26 cellular contexts compared by ENCODE assay signal in genomic region chr12:51370667-51371066, GRCh38. TPM values are rescaled to one million over a fixed set of nuclear protein-coding genes. Genes with fewer than 3 reads are reported as not detected.
DNase-seq lines count a peak whose midpoint lies in the region; ATAC-seq and TF ChIP-seq lines count a peak whose summit lies in the region.
"Had no signal": no experiment of that assay in that cellular context is flagged by ENCODE, and none has a peak within 500 bp of the region (broad histone marks: within the 10 kb centered on the region; RNA-seq: fewer than 3 reads in every experiment).

No MANE protein-coding gene starts in this region.

- H3K27me3 ChIP-seq in hepatocyte (no peaks in the 10 kb centered on the region), brain microvascular endothelial cell (replicated peaks) (no peaks in the 10 kb centered on the region)
- H3K27me3 ChIP-seq: colonic mucosa, esophagus squamous epithelium, pancreas, stomach, thyroid gland had no signal

- in situ Hi-C loops in brain microvascular endothelial cell (cut with HindIII; ENCODE audit: low pct_ligation_motif_present, low sequenced_read_pairs): no loop called here

- no peak for DNase-seq in activated naive CD8-positive, alpha-beta T cell treated with anti-CD3 and anti-CD28 coated beads, Interleukin-2, amount 50 U/mL, for 24 hours
- DNase-seq in activated naive CD8-positive, alpha-beta T cell treated with anti-CD3 and anti-CD28 coated beads for 36 hours: no peak
- DNase-seq in RWPE1 (ENCODE audit: low spot score) (no peak), hepatocyte (ENCODE audit: low spot score) (no peak), osteocyte (ENCODE audit: extremely low spot score, unreplicated experiment) (no peak), NCI-H69 (lab: John Stamatoyannopoulos, UW) (no peak), brain microvascular endothelial cell (no peak), activated gamma-delta T cell treated with Interleukin-2 at 50 U/mL for 16 hours (no peak)
- DNase-seq: activated CD4-positive, alpha-beta T cell treated with anti-CD3 and anti-CD28 coated beads for 48 hours; activated naive CD4-positive, alpha-beta T cell treated with anti-CD3 and anti-CD28 coated beads for 36 hours; activated T-cell treated with anti-CD3 and anti-CD28 coated beads, Interleukin-2, amount 50 U/mL, for 48 hours; colonic mucosa; effector memory CD4-positive, alpha-beta T cell; esophagus squamous epithelium; left cardiac atrium; NCI-H1436; NCI-H2081 treated with DMSO at 0.1 percent for 48 hours; NCI-H82; pancreas; stimulated activated CD4-positive, alpha-beta T cell treated with anti-CD3 and anti-CD28 coated beads, Interleukin-2, amount 100 ng/mL, for 24 hours; stomach had no signal

- H3K9me3 Mint-ChIP-seq in activated naive CD8-positive, alpha-beta T cell treated with anti-CD3 and anti-CD28 coated beads, Interleukin-2, amount 50 U/mL, for 24 hours: peaks cover 5% of the 10 kb centered on the region
- no peaks in the 10 kb centered on the region for H3K9me3 Mint-ChIP-seq in activated naive CD8-positive, alpha-beta T cell treated with anti-CD3 and anti-CD28 coated beads for 36 hours
- H3K9me3 Mint-ChIP-seq in osteocyte (ENCODE audit: unreplicated experiment): no peaks in the 10 kb centered on the region
- H3K9me3 Mint-ChIP-seq: activated naive CD4-positive, alpha-beta T cell treated with anti-CD3 and anti-CD28 coated beads for 36 hours had no signal

- CTCF ChIA-PET in RWPE1 (lab: Yijun Ruan, JAX): no interaction called here

- peak overlapping the region; percentile 94 for H3K27ac ChIP-seq in RWPE1
- H3K27ac ChIP-seq in hepatocyte: peak overlapping the region; percentile 40
- no peak overlapping the region for H3K27ac ChIP-seq in brain microvascular endothelial cell
- H3K27ac ChIP-seq: colonic mucosa, KMS-11, VCaP had no signal

- POLR2A ChIA-PET in RWPE1 (lab: Yijun Ruan, JAX; ENCODE audit: low non-redundant PET): no interaction called here

- peaks cover 70% of the 10 kb centered on the region for H3K4me1 Mint-ChIP-seq in activated naive CD8-positive, alpha-beta T cell treated with anti-CD3 and anti-CD28 coated beads, Interleukin-2, amount 50 U/mL, for 24 hours
- H3K4me1 Mint-ChIP-seq in activated naive CD8-positive, alpha-beta T cell treated with anti-CD3 and anti-CD28 coated beads for 36 hours: peaks cover 46% of the 10 kb centered on the region
- peaks cover 38% of the 10 kb centered on the region for H3K4me1 Mint-ChIP-seq in osteocyte (ENCODE audit: unreplicated experiment)

- no peaks in the 10 kb centered on the region for H4K20me1 ChIP-seq in hepatocyte (ENCODE audit: insufficient read depth, poor library complexity, severe bottlenecking)

- no peak overlapping the region for H3K27ac Mint-ChIP-seq in activated naive CD8-positive, alpha-beta T cell treated with anti-CD3 and anti-CD28 coated beads, Interleukin-2, amount 50 U/mL, for 24 hours
- no peak overlapping the region for H3K27ac Mint-ChIP-seq in activated naive CD8-positive, alpha-beta T cell treated with anti-CD3 and anti-CD28 coated beads for 36 hours
- peak overlapping the region; percentile 47 for H3K27ac Mint-ChIP-seq in osteocyte (ENCODE audit: unreplicated experiment)
- H3K27ac Mint-ChIP-seq: activated naive CD4-positive, alpha-beta T cell treated with anti-CD3 and anti-CD28 coated beads for 36 hours had no signal

- peaks cover 10% of the 10 kb centered on the region for H3K4me1 ChIP-seq in hepatocyte (ENCODE audit: insufficient read depth)
- H3K4me1 ChIP-seq: colonic mucosa had no signal

- peaks cover 2% of the 10 kb centered on the region for H3K27me3 Mint-ChIP-seq in activated naive CD8-positive, alpha-beta T cell treated with anti-CD3 and anti-CD28 coated beads, Interleukin-2, amount 50 U/mL, for 24 hours
- peaks cover 4% of the 10 kb centered on the region for H3K27me3 Mint-ChIP-seq in activated naive CD8-positive, alpha-beta T cell treated with anti-CD3 and anti-CD28 coated beads for 36 hours
- H3K27me3 Mint-ChIP-seq in osteocyte (ENCODE audit: unreplicated experiment): no peaks in the 10 kb centered on the region

- no peak overlapping the region for H2AFZ ChIP-seq in hepatocyte

- no peaks in the 10 kb centered on the region for H3K9me3 ChIP-seq in hepatocyte (ENCODE audit: low read depth)
- H3K9me3 ChIP-seq: colonic mucosa, esophagus squamous epithelium, pancreas, stomach, thyroid gland had no signal

- TF ChIP-seq CTCF in RWPE1 (conservative IDR thresholded peaks at IDR 0.05; ENCODE audit: low read depth): no peak
- TF ChIP-seq CTCF in hepatocyte (IDR thresholded peaks at IDR 0.05; ENCODE audit: poor library complexity): no peak
- TF ChIP-seq CTCF in osteocyte (IDR thresholded peaks at IDR 0.05): no peak
- no peak for TF ChIP-seq CTCF in brain microvascular endothelial cell (IDR thresholded peaks at IDR 0.05; ENCODE audit: low read depth, low read length, missing control alignments)

- no peak for ATAC-seq in activated naive CD8-positive, alpha-beta T cell treated with anti-CD3 and anti-CD28 coated beads, Interleukin-2, amount 50 U/mL, for 24 hours

- H3K4me3 Mint-ChIP-seq in activated naive CD8-positive, alpha-beta T cell treated with anti-CD3 and anti-CD28 coated beads, Interleukin-2, amount 50 U/mL, for 24 hours: peak overlapping the region; percentile 19
- H3K4me3 Mint-ChIP-seq in activated naive CD8-positive, alpha-beta T cell treated with anti-CD3 and anti-CD28 coated beads for 36 hours: no peak overlapping the region
- H3K4me3 Mint-ChIP-seq in osteocyte (ENCODE audit: unreplicated experiment): no peak overlapping the region
- H3K4me3 Mint-ChIP-seq: activated naive CD4-positive, alpha-beta T cell treated with anti-CD3 and anti-CD28 coated beads for 36 hours had no signal

- 95% methylated on average over 9 of the region's 9 CpGs for WGBS in hepatocyte (ENCODE audit: low lambda C conversion rate, missing lambda C conversion rate)

- H3K4me3 ChIP-seq in hepatocyte (no peak overlapping the region), brain microvascular endothelial cell (ENCODE audit: low read depth, low read length) (no peak overlapping the region)
- H3K4me3 ChIP-seq: colonic mucosa, esophagus squamous epithelium, pancreas, SK-N-MC, stomach, thyroid gland had no signal

- no peaks in the 10 kb centered on the region for H3K9me2 ChIP-seq in hepatocyte (replicated peaks; ENCODE audit: insufficient read depth)

- no peaks in the 10 kb centered on the region for H3K79me2 ChIP-seq in hepatocyte

- H3K36me3 Mint-ChIP-seq in activated naive CD8-positive, alpha-beta T cell treated with anti-CD3 and anti-CD28 coated beads, Interleukin-2, amount 50 U/mL, for 24 hours (ENCODE audit: low read depth): peaks cover 57% of the 10 kb centered on the region
- H3K36me3 Mint-ChIP-seq in activated naive CD8-positive, alpha-beta T cell treated with anti-CD3 and anti-CD28 coated beads for 36 hours: peaks cover 45% of the 10 kb centered on the region
- H3K36me3 Mint-ChIP-seq in osteocyte (ENCODE audit: unreplicated experiment): no peaks in the 10 kb centered on the region

- no peak overlapping the region for H3K4me2 ChIP-seq in hepatocyte
- H3K4me2 ChIP-seq: KMS-11 had no signal

- H3K36me3 ChIP-seq in hepatocyte (replicated peaks; ENCODE audit: insufficient read depth, low read depth) (no peaks in the 10 kb centered on the region), brain microvascular endothelial cell (replicated peaks) (no peaks in the 10 kb centered on the region)
- H3K36me3 ChIP-seq: colonic mucosa, esophagus squamous epithelium, pancreas, thyroid gland had no signal

RNA-seq across cellular contexts. Expression of gene GALNT6, which starts 20.5 kb away (rescaled TPM):
- total RNA-seq in activated naive CD8-positive, alpha-beta T cell treated with anti-CD3 and anti-CD28 coated beads for 36 hours: 10 to 100 TPM; 19.0 to 19.9 TPM
- total RNA-seq in hepatocyte (28.4 and 41.3 TPM in 2 replicates), osteocyte (0.71 and 0.94 TPM in 2 replicates)
- 30.7 and 33.3 TPM in 2 replicates for polyA plus RNA-seq in hepatocyte

RNA-seq across cellular contexts. Expression of gene CELA1, which starts 24.2 kb away (rescaled TPM):
- not detected for total RNA-seq in activated naive CD8-positive, alpha-beta T cell treated with anti-CD3 and anti-CD28 coated beads for 36 hours
- total RNA-seq in hepatocyte (not detected in 2 replicates), osteocyte (not detected in 2 replicates)
- polyA plus RNA-seq in hepatocyte: not detected in 2 replicates
- total RNA-seq: colonic mucosa, esophagus squamous epithelium, HT-29, left cardiac atrium, pancreas, stomach, thyroid gland had no signal
- polyA plus RNA-seq: pancreas, stomach had no signal

RNA-seq across cellular contexts. Expression of gene BIN2, which starts 46.7 kb away (rescaled TPM):
- total RNA-seq in activated naive CD8-positive, alpha-beta T cell treated with anti-CD3 and anti-CD28 coated beads for 36 hours: 10 to 100 TPM; 32.0 to 34.2 TPM
- total RNA-seq in hepatocyte: 0.07 TPM in 1 of 2 replicates, not detected in the other
- 0.18 TPM in 1 of 2 replicates, not detected in the other for polyA plus RNA-seq in hepatocyte
- not detected in 2 replicates for total RNA-seq in osteocyte

RNA-seq across cellular contexts. Expression of gene SLC4A8, which starts 54.0 kb away (rescaled TPM):
- 1 to 10 TPM; 1.3 to 2.1 TPM for total RNA-seq in activated naive CD8-positive, alpha-beta T cell treated with anti-CD3 and anti-CD28 coated beads for 36 hours
- total RNA-seq in hepatocyte: 9.4 and 18.0 TPM in 2 replicates
- 14.9 and 20.3 TPM in 2 replicates for polyA plus RNA-seq in hepatocyte
- total RNA-seq in osteocyte: 3.6 and 4.2 TPM in 2 replicates
- total RNA-seq: HT-29 had no signal

Comparison
In these comparisons a context has a peak if more than half of its experiments do, and no peak if none do; other contexts are left out.
1. RNA of gene GALNT6, which starts 20.5 kb away (total RNA-seq): 28.4 to 41.3 TPM in hepatocyte and 19.0 to 19.9 TPM in activated naive CD8-positive, alpha-beta T cell treated with anti-CD3 and anti-CD28 coated beads for 36 hours; 0.71 to 0.94 TPM in osteocyte; every median in the first group is over 10 times any median in the second.
2. RNA of gene BIN2, which starts 46.7 kb away (total RNA-seq): 32.0 to 34.2 TPM in activated naive CD8-positive, alpha-beta T cell treated with anti-CD3 and anti-CD28 coated beads for 36 hours; 0.07 TPM in hepatocyte and not detected in osteocyte; every median in the first group is over 10 times any median in the second.